In genomic region chr16:66925322-66925840, GRCh38 we compare ENCODE assay signal across 8 cellular contexts. TPM values are rescaled to one million over a fixed set of nuclear protein-coding genes. Genes with fewer than 3 reads are reported as not detected.
A peak's percentile ranks its signal among the peaks of the same experiment; 100 is the strongest.
DNase-seq lines count a peak whose midpoint lies in the region; ATAC-seq and TF ChIP-seq lines count a peak whose summit lies in the region.

RRAD (minus strand) TSS chr16:66925535; CDS start chr16:66925179, 356 bp downstream.

- peak within 1 kb of the TSS; percentile 62 for H3K4me2 ChIP-seq in osteoblast (ENCODE audit: insufficient read depth, low read length)

- H3K4me1 Mint-ChIP-seq in T-helper 17 cell, result peaks cover 8% of the 10 kb centered on the region

- H3K27ac Mint-ChIP-seq in T-helper 17 cell, result no peak within 1 kb of the TSS

- TF ChIP-seq CTCF in fibroblast of pulmonary artery (IDR thresholded peaks at IDR 0.05; ENCODE audit: low read length, missing control alignments), result no peak
- no peak for TF ChIP-seq CTCF in osteoblast (IDR thresholded peaks at IDR 0.05; ENCODE audit: extremely low read depth, low read depth, low read length)

- H3K4me3 Mint-ChIP-seq in T-helper 17 cell, result peak within 1 kb of the TSS; percentile 79

- H3K27ac ChIP-seq in osteoblast (ENCODE audit: low read depth, low read length), result peak within 1 kb of the TSS; percentile 87

- no peak for DNase-seq in T-helper 17 cell
- DNase-seq in fibroblast of pulmonary artery (ENCODE audit: low read depth), result peak; percentile 36
- peak; percentile 95 for DNase-seq in osteoblast (ENCODE audit: insufficient read length, low spot score, missing footprints)
- no peak for DNase-seq in Kasumi-1 (lab: John Stamatoyannopoulos, UW)
- no peak for DNase-seq in AML-193 (lab: John Stamatoyannopoulos, UW)
- no peak for DNase-seq in NOMO-1 treated with dmso at 0.1 percent for 144 hours (lab: John Stamatoyannopoulos, UW; ENCODE audit: unreplicated experiment)
- DNase-seq in NCI-H1048 (lab: John Stamatoyannopoulos, UW), result no peak

- no peaks in the 10 kb centered on the region for H4K20me1 ChIP-seq in osteoblast (ENCODE audit: insufficient read depth, low read length)

- no peak within 1 kb of the TSS for H2AFZ ChIP-seq in osteoblast (ENCODE audit: low read length)

- peaks cover 28% of the 10 kb centered on the region for H3K27me3 ChIP-seq in osteoblast (ENCODE audit: insufficient read depth, low read length)

- H3K36me3 Mint-ChIP-seq in T-helper 17 cell (ENCODE audit: low read depth), result peaks cover 3% of the 10 kb centered on the region

- H3K79me2 ChIP-seq in osteoblast (ENCODE audit: insufficient read depth, low read length), result no peaks in the 10 kb centered on the region

- H3K4me3 ChIP-seq in fibroblast of pulmonary artery (replicated peaks; ENCODE audit: low read depth, low read length) (peak within 1 kb of the TSS; percentile 30), osteoblast (ENCODE audit: insufficient read depth, low read length) (peak within 1 kb of the TSS; percentile 66)

- H3K9me3 ChIP-seq in T-helper 17 cell (ENCODE audit: control insufficient read depth, low read length, poor library complexity, severe bottlenecking) (no peaks in the 10 kb centered on the region), osteoblast (ENCODE audit: low read depth, low read length) (no peaks in the 10 kb centered on the region)

- peaks cover 47% of the 10 kb centered on the region for H3K4me1 ChIP-seq in osteoblast (ENCODE audit: insufficient read depth, low read length)

- H3K27me3 Mint-ChIP-seq in T-helper 17 cell, result peaks cover 39% of the 10 kb centered on the region

- ATAC-seq in GM18909 (IDR thresholded peaks at IDR 0.05; ENCODE audit: poor library complexity, unreplicated experiment), result peak; percentile 30
- ATAC-seq in T-helper 17 cell, result no peak

- no peaks in the 10 kb centered on the region for H3K36me3 ChIP-seq in osteoblast (ENCODE audit: insufficient read depth, low read length)

RNA-seq across cellular contexts. Expression of gene RRAD, which starts in this region (rescaled TPM):
- under 1 TPM; 0.52 to 0.67 TPM for total RNA-seq in T-helper 17 cell
- 3.2 and 4.3 TPM in 2 replicates for total RNA-seq in osteoblast

Comparison
In these comparisons a context has a peak if more than half of its experiments do, and no peak if none do; other contexts are left out.
1. DNase-seq: peak in fibroblast of pulmonary artery (single experiment) and osteoblast (single experiment); none in T-helper 17 cell (0 of 3), Kasumi-1 (0 of 2), AML-193 (0 of 2), NOMO-1 treated with dmso at 0.1 percent for 144 hours (single experiment) and NCI-H1048 (single experiment).